In genomic region chr6:111601875-111602274, GRCh38 we compare ENCODE assay signal across 10 cellular contexts. TPM values are rescaled to one million over a fixed set of nuclear protein-coding genes. Genes with fewer than 3 reads are reported as not detected.
DNase-seq lines count a peak whose midpoint lies in the region; ATAC-seq, FAIRE-seq and TF ChIP-seq lines count a peak whose summit lies in the region.
"Had no signal": no experiment of that assay in that cellular context is flagged by ENCODE, and none has a peak within 500 bp of the region (broad histone marks: within the 10 kb centered on the region; RNA-seq: fewer than 3 reads in every experiment).

No MANE protein-coding gene starts in this region.

- BruUV-seq in Panc1 (replicated peaks; lab: Mats Ljungman, UMichigan), result no TSS peak
- no TSS peak for BruUV-seq in endothelial cell of umbilical vein (replicated peaks; lab: Mats Ljungman, UMichigan)

- H3K9me3 Mint-ChIP-seq in activated T-helper 2 cell treated with anti-CD3 and anti-CD28 coated beads, Interferon-gamma antibody, Interleukin-2, Interleukin-4, amounts not matched to agents 10 μg/mL and 5 μg/mL and 100 μg/mL, durations not matched to agents 14 hours and 24 hours and 36 hours, result no peaks in the 10 kb centered on the region

- FAIRE-seq in endothelial cell of umbilical vein (lab: Jason Lieb, UNC), result peak; percentile 21

- H3K9ac ChIP-seq in endothelial cell of umbilical vein (replicated peaks; ENCODE audit: extremely low read depth, insufficient read depth, low read length) (peak overlapping the region; percentile 66), Karpas-422 (ENCODE audit: low read length) (no peak overlapping the region)

- dilution Hi-C loops in endothelial cell of umbilical vein (cut with MboI; ENCODE audit: extremely low pct_ligation_motif_present, low sequenced_read_pairs), result no loop called here

- H3K27me3 ChIP-seq in Panc1 (ENCODE audit: control insufficient read depth, insufficient read depth, low read length), result no peaks in the 10 kb centered on the region
- H3K27me3 ChIP-seq in endothelial cell of umbilical vein (ENCODE audit: control insufficient read depth in 2 of 2, insufficient read depth in 2 of 2, low read length in 2 of 2), result no peaks in the 10 kb centered on the region
- H3K27me3 ChIP-seq in tibial artery, result no peaks in the 10 kb centered on the region
- no peaks in the 10 kb centered on the region for H3K27me3 ChIP-seq in Karpas-422 (ENCODE audit: low read length)

- peaks cover 59% of the 10 kb centered on the region for H3K4me1 Mint-ChIP-seq in activated T-helper 2 cell treated with anti-CD3 and anti-CD28 coated beads, Interferon-gamma antibody, Interleukin-2, Interleukin-4, amounts not matched to agents 10 μg/mL and 5 μg/mL and 100 μg/mL, durations not matched to agents 14 hours and 24 hours and 36 hours (ENCODE audit: low read depth)

- ATAC-seq in Panc1 (no peak), mucosa of descending colon (peak; percentile 12), GM18861 (IDR thresholded peaks at IDR 0.05; ENCODE audit: unreplicated experiment) (no peak), HG03097 (IDR thresholded peaks at IDR 0.05; ENCODE audit: low FRiP score, unreplicated experiment) (no peak)

- DNase-seq in Panc1 (ENCODE audit: low read depth, low spot score) (no peak), endothelial cell of umbilical vein (ENCODE audit: low read depth, low spot score) (peak; percentile 93), mucosa of descending colon (peak in 1 of 3 donors; percentile 48), tibial artery (peak; percentile 75 to 82), Karpas-422 (no peak)
- no peak for DNase-seq in activated T-helper 2 cell treated with anti-CD3 and anti-CD28 coated beads, Interferon-gamma antibody, Interleukin-2, Interleukin-4, amounts not matched to agents 10 μg/mL and 5 μg/mL and 100 μg/mL, durations not matched to agents 14 hours and 24 hours and 36 hours (ENCODE audit: low spot score)
- DNase-seq: activated CD4-positive, alpha-beta T cell treated with anti-CD3 and anti-CD28 coated beads for 4 hours; glutamatergic neuron had no signal

- in situ Hi-C loops in Panc1 (cut with HindIII; ENCODE audit: low pct_unique_long_range_greater_than_20kb, low sequenced_read_pairs), result no loop called here

- no peaks in the 10 kb centered on the region for H3K9me3 ChIP-seq in Panc1 (ENCODE audit: control insufficient read depth, insufficient read depth, low read depth, low read length)
- no peaks in the 10 kb centered on the region for H3K9me3 ChIP-seq in endothelial cell of umbilical vein (replicated peaks; ENCODE audit: control insufficient read depth, insufficient read depth, low read length)
- no peaks in the 10 kb centered on the region for H3K9me3 ChIP-seq in mucosa of descending colon
- H3K9me3 ChIP-seq in tibial artery, result no peaks in the 10 kb centered on the region
- no peaks in the 10 kb centered on the region for H3K9me3 ChIP-seq in Karpas-422 (ENCODE audit: low read length)

- peaks cover 11% of the 10 kb centered on the region for H3K36me3 Mint-ChIP-seq in activated T-helper 2 cell treated with anti-CD3 and anti-CD28 coated beads, Interferon-gamma antibody, Interleukin-2, Interleukin-4, amounts not matched to agents 10 μg/mL and 5 μg/mL and 100 μg/mL, durations not matched to agents 14 hours and 24 hours and 36 hours (ENCODE audit: low read depth)

- H4K20me1 ChIP-seq in endothelial cell of umbilical vein (replicated peaks; ENCODE audit: control insufficient read depth, extremely low read depth, insufficient read depth, low read length), result no peaks in the 10 kb centered on the region
- no peaks in the 10 kb centered on the region for H4K20me1 ChIP-seq in Karpas-422 (ENCODE audit: insufficient read depth, low read depth, low read length)

- H3K4me3 Mint-ChIP-seq in activated T-helper 2 cell treated with anti-CD3 and anti-CD28 coated beads, Interferon-gamma antibody, Interleukin-2, Interleukin-4, amounts not matched to agents 10 μg/mL and 5 μg/mL and 100 μg/mL, durations not matched to agents 14 hours and 24 hours and 36 hours (ENCODE audit: low read depth), result no peak overlapping the region

- no peak overlapping the region for H3K27ac Mint-ChIP-seq in activated T-helper 2 cell treated with anti-CD3 and anti-CD28 coated beads, Interferon-gamma antibody, Interleukin-2, Interleukin-4, amounts not matched to agents 10 μg/mL and 5 μg/mL and 100 μg/mL, durations not matched to agents 14 hours and 24 hours and 36 hours

- no peaks in the 10 kb centered on the region for H3K27me3 Mint-ChIP-seq in activated T-helper 2 cell treated with anti-CD3 and anti-CD28 coated beads, Interferon-gamma antibody, Interleukin-2, Interleukin-4, amounts not matched to agents 10 μg/mL and 5 μg/mL and 100 μg/mL, durations not matched to agents 14 hours and 24 hours and 36 hours (ENCODE audit: low read depth)

- H3K9me1 ChIP-seq in endothelial cell of umbilical vein (replicated peaks; ENCODE audit: control insufficient read depth, extremely low read depth, insufficient read depth, low read length), result no peaks in the 10 kb centered on the region

- H2AFZ ChIP-seq in endothelial cell of umbilical vein (ENCODE audit: low read depth, low read length) (peak overlapping the region; percentile 37), Karpas-422 (ENCODE audit: low read length) (no peak overlapping the region)

- peaks cover 75% of the 10 kb centered on the region for H3K4me1 ChIP-seq in Panc1 (ENCODE audit: control insufficient read depth, insufficient read depth, low read length)
- H3K4me1 ChIP-seq in endothelial cell of umbilical vein (ENCODE audit: control insufficient read depth, extremely low read depth, insufficient read depth, low read length), result peaks cover 55% of the 10 kb centered on the region
- H3K4me1 ChIP-seq in mucosa of descending colon (ENCODE audit: low read depth), result peaks cover 53% of the 10 kb centered on the region
- H3K4me1 ChIP-seq in tibial artery, result peaks cover 3 to 83% (median 54%) of the 10 kb centered on the region in 4 donors
- peaks cover 35% of the 10 kb centered on the region for H3K4me1 ChIP-seq in Karpas-422 (ENCODE audit: low read length)

- H3K4me3 ChIP-seq in Panc1 (ENCODE audit: low read depth in 2 of 2, low read length in 2 of 2) (no peak overlapping the region), endothelial cell of umbilical vein (replicated peaks in 1 of 3; ENCODE audit: insufficient read depth in 1 of 3, low read depth in 1 of 3, low read length in 3 of 3) (no peak overlapping the region), mucosa of descending colon (no peak overlapping the region), tibial artery (no peak overlapping the region), Karpas-422 (ENCODE audit: low read length) (no peak overlapping the region)

- no peaks in the 10 kb centered on the region for H3K9me2 ChIP-seq in Karpas-422 (replicated peaks; ENCODE audit: insufficient read depth, low read length)

- TF ChIP-seq CTCF in Panc1 (IDR thresholded peaks at IDR 0.05) (no peak), endothelial cell of umbilical vein (IDR thresholded peaks at IDR 0.05; ENCODE audit: extremely low read depth in 1 of 2, insufficient read depth in 1 of 2, low read depth in 1 of 2, low read length in 2 of 2) (no peak), mucosa of descending colon (IDR thresholded peaks at IDR 0.05) (no peak), tibial artery (IDR thresholded peaks at IDR 0.05) (no peak)

- no peak for TF ChIP-seq POLR2A in endothelial cell of umbilical vein (IDR thresholded peaks at IDR 0.05; ENCODE audit: low read depth, low read length)

- H3K36me3 ChIP-seq in Panc1 (ENCODE audit: control insufficient read depth, insufficient read depth, low read length), result no peaks in the 10 kb centered on the region
- no peaks in the 10 kb centered on the region for H3K36me3 ChIP-seq in endothelial cell of umbilical vein (ENCODE audit: control insufficient read depth in 2 of 2, extremely low read depth in 1 of 2, insufficient read depth in 2 of 2, low read length in 2 of 2)
- H3K36me3 ChIP-seq in mucosa of descending colon (ENCODE audit: low read depth), result no peaks in the 10 kb centered on the region
- H3K36me3 ChIP-seq in tibial artery, result no peaks in the 10 kb centered on the region
- H3K36me3 ChIP-seq in Karpas-422 (ENCODE audit: insufficient read depth, low read length), result no peaks in the 10 kb centered on the region

- CTCF ChIA-PET in Panc1 (lab: Charles Lee) (no interaction called here), endothelial cell of umbilical vein (lab: Charles Lee) (interaction anchor here (1.2 to 2.2 kb wide), 7 partner anchors 11 to 343 kb away, joined by 3 to 8 read pairs (median 5); a partner anchor contains a TSS)

- H3K27ac ChIP-seq in Panc1 (ENCODE audit: low read length), result peak overlapping the region; percentile 98
- peak overlapping the region; percentile 92 for H3K27ac ChIP-seq in endothelial cell of umbilical vein (ENCODE audit: insufficient read depth, low read depth, low read length)
- H3K27ac ChIP-seq in tibial artery, result peak overlapping the region; percentile 91 to 96
- H3K27ac ChIP-seq in Karpas-422 (ENCODE audit: low read length), result no peak overlapping the region

- intact Hi-C loops in Panc1 (cut with micrococcal nuclease; ENCODE audit: unreplicated experiment) (no loop called here), endothelial cell of umbilical vein (cut with micrococcal nuclease) (loop anchor here (2.0 kb wide), 1 partner anchor 27 kb away; no protein-coding TSS in a partner anchor), mucosa of descending colon (cut with DNase I, micrococcal nuclease) (loop anchor here in 1 of 2 donors (5.0 to 10.0 kb wide), 2 partner anchors 63 to 120 kb away; partner anchors contain the start of gene REV3L), tibial artery (cut with DNase I; ENCODE audit: low total_unique reads) (loop anchor here (5.0 kb wide), 2 partner anchors 50 to 120 kb away; partner anchors contain the start of gene REV3L)
- intact Hi-C loops in activated T-helper 2 cell treated with anti-CD3 and anti-CD28 coated beads, Interferon-gamma antibody, Interleukin-2, Interleukin-4, amounts not matched to agents 10 μg/mL and 5 μg/mL and 100 μg/mL, durations not matched to agents 14 hours and 24 hours and 36 hours (cut with micrococcal nuclease), result no loop called here

- POLR2A ChIA-PET in Panc1 (lab: Charles Lee) (no interaction called here), endothelial cell of umbilical vein (lab: Charles Lee) (no interaction called here)

- peak overlapping the region; percentile 87 for H3K4me2 ChIP-seq in endothelial cell of umbilical vein (ENCODE audit: insufficient read depth, low read length)
- H3K4me2 ChIP-seq in Karpas-422 (ENCODE audit: low read depth, low read length, poor library complexity, severe bottlenecking), result no peak overlapping the region

- H3K79me2 ChIP-seq in endothelial cell of umbilical vein (ENCODE audit: control insufficient read depth, insufficient read depth, low read length) (no peaks in the 10 kb centered on the region), Karpas-422 (ENCODE audit: low read length) (peaks cover 77% of the 10 kb centered on the region)

RNA-seq across cellular contexts. Expression of gene TRAF3IP2, which starts 3.8 kb away (rescaled TPM):
- total RNA-seq in Panc1 (2021; ENCODE audit: unreplicated experiment) (43.3 TPM), endothelial cell of umbilical vein (16.5 and 19.2 TPM in 2 replicates), mucosa of descending colon (10 to 100 TPM; 33.6 to 69.5 (median 67.2) TPM)
- 27.5 TPM for polyA plus RNA-seq in Panc1 (2012; ENCODE audit: insufficient read length)
- polyA plus RNA-seq in endothelial cell of umbilical vein, result 17.1 and 18.1 TPM in 2 replicates
- polyA plus RNA-seq in endothelial cell of umbilical vein (2011; cell fraction: cytosol; rRNA removed), result 21.0 and 24.8 TPM in 2 replicates
- 12.4 and 13.2 TPM in 2 replicates for polyA plus RNA-seq in endothelial cell of umbilical vein (2011; cell fraction: nucleus; rRNA removed)
- polyA plus RNA-seq in endothelial cell of umbilical vein (2012), result 12.8 and 16.4 TPM in 2 replicates
- polyA minus RNA-seq in endothelial cell of umbilical vein, result 17.3 and 17.8 TPM in 2 replicates
- polyA minus RNA-seq in endothelial cell of umbilical vein (2011; cell fraction: cytosol; rRNA and poly(A)+ RNA removed), result 13.4 TPM
- 6.3 and 8.6 TPM in 2 replicates for polyA minus RNA-seq in endothelial cell of umbilical vein (2011; cell fraction: nucleus; rRNA and poly(A)+ RNA removed)
- 20.9 and 22.5 TPM in 2 replicates for total RNA-seq in activated T-helper 2 cell treated with anti-CD3 and anti-CD28 coated beads, Interferon-gamma antibody, Interleukin-2, Interleukin-4, amounts not matched to agents 10 μg/mL and 5 μg/mL and 100 μg/mL, durations not matched to agents 14 hours and 24 hours and 36 hours
- total RNA-seq in Karpas-422 (2014; rRNA removed; shearing (Covaris generic); ENCODE audit: low replicate concordance), result 51.2 and 55.5 TPM in 2 replicates

Comparison
In these comparisons a context has a peak if more than half of its experiments do, and no peak if none do; other contexts are left out.
1. DNase-seq: peak in endothelial cell of umbilical vein (single experiment) and tibial artery (2 of 2); none in Panc1 (single experiment), activated T-helper 2 cell treated with anti-CD3 and anti-CD28 coated beads, Interferon-gamma antibody, Interleukin-2, Interleukin-4, amounts not matched to agents 10 μg/mL and 5 μg/mL and 100 μg/mL, durations not matched to agents 14 hours and 24 hours and 36 hours (single experiment) and Karpas-422 (single experiment).
2. intact Hi-C loops: an anchor here in endothelial cell of umbilical vein (2.0 kb wide) and tibial artery (5.0 kb wide); none called in Panc1 and activated T-helper 2 cell treated with anti-CD3 and anti-CD28 coated beads, Interferon-gamma antibody, Interleukin-2, Interleukin-4, amounts not matched to agents 10 μg/mL and 5 μg/mL and 100 μg/mL, durations not matched to agents 14 hours and 24 hours and 36 hours.